Comparison of ENCODE assay signal across 1 cellular context in genomic region chr14:59229653-59230406, GRCh38.
TF ChIP-seq lines count a peak whose summit lies in the region.

No MANE protein-coding gene starts in this region.

TF ChIP-seq in H1, 55 proteins besides CTCF, POLR2A, EP300 and RAD21:
- no peak for TF ChIP-seq KDM1A (IDR thresholded peaks at IDR 0.05; ENCODE audit: borderline replicate concordance, low read length)
- no peak for TF ChIP-seq NANOG (IDR thresholded peaks at IDR 0.05; ENCODE audit: insufficient read depth, low read depth, low read length, poor library complexity, severe bottlenecking)
- TF ChIP-seq NRF1 (IDR thresholded peaks at IDR 0.05; ENCODE audit: low read depth, low read length): no peak
- TF ChIP-seq SRF (IDR thresholded peaks at IDR 0.05; ENCODE audit: low read depth, low read length): no peak
- no peak for TF ChIP-seq MAX (IDR thresholded peaks at IDR 0.05)
- TF ChIP-seq EZH2 (IDR thresholded peaks at IDR 0.05; ENCODE audit: low read depth, low read length, severe bottlenecking): no peak
- no peak for TF ChIP-seq RNF2 (IDR thresholded peaks at IDR 0.05; ENCODE audit: borderline replicate concordance, low read depth, low read length, missing control alignments, poor library complexity, severe bottlenecking)
- TF ChIP-seq POU5F1 (IDR thresholded peaks at IDR 0.05; ENCODE audit: low read depth, low read length): no peak
- no peak for TF ChIP-seq ASH2L (IDR thresholded peaks at IDR 0.05; ENCODE audit: low read length)
- no peak for TF ChIP-seq ATF3 (IDR thresholded peaks at IDR 0.05; ENCODE audit: insufficient read depth, low read depth, low read length)
- TF ChIP-seq RXRA (IDR thresholded peaks at IDR 0.05; ENCODE audit: insufficient read depth, low read depth, low read length): no peak
